ENCODE assay signal across 2 cellular contexts in the genomic region with DNA sequence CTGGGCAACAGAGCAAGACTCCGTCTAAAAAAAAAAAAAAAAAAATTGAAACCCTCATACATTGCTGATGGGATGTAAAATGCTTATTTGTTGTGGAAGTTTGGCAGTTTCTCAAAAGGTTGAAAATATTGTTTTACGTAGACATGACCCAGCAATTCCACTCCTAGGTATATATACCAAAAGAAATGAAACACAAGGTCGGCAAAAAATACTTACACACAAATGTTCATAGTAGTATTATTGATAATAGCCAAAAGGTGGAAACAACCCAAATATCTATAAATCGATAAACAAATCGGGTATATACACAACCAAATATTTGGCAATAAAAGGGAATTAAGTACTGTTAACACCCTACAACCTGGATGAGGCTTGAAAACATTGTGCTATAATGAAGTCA.
TF ChIP-seq lines count a peak whose summit lies in the region.

No MANE protein-coding gene starts in this region.

TF ChIP-seq in HepG2, 621 proteins besides CTCF, POLR2A, EP300 and RAD21 (continued from another document):
- TF ChIP-seq RFX5 (IDR thresholded peaks at IDR 0.05; ENCODE audit: low read depth, low read length) (no peak), SMYD3 (CRISPR knock-in tag; IDR thresholded peaks at IDR 0.05) (no peak), ZNF331 (CRISPR knock-in tag; IDR thresholded peaks at IDR 0.05) (no peak), ZKSCAN1 (IDR thresholded peaks at IDR 0.05; ENCODE audit: low read length) (no peak), DMAP1 (CRISPR knock-in tag; IDR thresholded peaks at IDR 0.05) (no peak), CCAR2 (optimal IDR thresholded peaks at IDR 0.05; ENCODE audit: low read depth, low read length) (no peak), ISX (CRISPR knock-in tag; conservative IDR thresholded peaks at IDR 0.05) (no peak), AGO2 (optimal IDR thresholded peaks at IDR 0.05; ENCODE audit: low read depth, low read length) (no peak), ERF (CRISPR knock-in tag; IDR thresholded peaks at IDR 0.05) (no peak), MAFF (IDR thresholded peaks at IDR 0.05; ENCODE audit: low read depth, low read length) (peak; percentile 58; the same call in 1 of the 2 replicates), HDAC1 (CRISPR knock-in tag; IDR thresholded peaks at IDR 0.05) (no peak), MAFK (conservative IDR thresholded peaks at IDR 0.05 in 1 of 2, IDR thresholded peaks at IDR 0.05 in 1 of 2; ENCODE audit: low read length in 2 of 2) (peak; percentile 33 to 55; a peak in 2 of 4 replicates)
- TF ChIP-seq, protein P1, sequence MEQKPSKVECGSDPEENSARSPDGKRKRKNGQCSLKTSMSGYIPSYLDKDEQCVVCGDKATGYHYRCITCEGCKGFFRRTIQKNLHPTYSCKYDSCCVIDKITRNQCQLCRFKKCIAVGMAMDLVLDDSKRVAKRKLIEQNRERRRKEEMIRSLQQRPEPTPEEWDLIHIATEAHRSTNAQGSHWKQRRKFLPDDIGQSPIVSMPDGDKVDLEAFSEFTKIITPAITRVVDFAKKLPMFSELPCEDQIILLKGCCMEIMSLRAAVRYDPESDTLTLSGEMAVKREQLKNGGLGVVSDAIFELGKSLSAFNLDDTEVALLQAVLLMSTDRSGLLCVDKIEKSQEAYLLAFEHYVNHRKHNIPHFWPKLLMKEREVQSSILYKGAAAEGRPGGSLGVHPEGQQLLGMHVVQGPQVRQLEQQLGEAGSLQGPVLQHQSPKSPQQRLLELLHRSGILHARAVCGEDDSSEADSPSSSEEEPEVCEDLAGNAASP (CRISPR knock-in tag; IDR thresholded peaks at IDR 0.05; ENCODE audit: borderline replicate concordance): no peak

TF ChIP-seq in WTC11, 78 proteins besides CTCF, POLR2A, EP300 and RAD21 (continued from another document):
- TF ChIP-seq CDX4 (CRISPR knock-in tag; IDR thresholded peaks at IDR 0.05; ENCODE audit: borderline replicate concordance) (no peak), E2F1 (CRISPR knock-in tag; IDR thresholded peaks at IDR 0.05) (no peak), ATF2 (CRISPR knock-in tag; IDR thresholded peaks at IDR 0.05; ENCODE audit: borderline replicate concordance, low read depth) (no peak), MLX (CRISPR knock-in tag; IDR thresholded peaks at IDR 0.05) (no peak), E2F5 (CRISPR knock-in tag; IDR thresholded peaks at IDR 0.05) (no peak), TCF7 (CRISPR knock-in tag; IDR thresholded peaks at IDR 0.05; ENCODE audit: low read depth) (no peak), HMGA2 (CRISPR knock-in tag; IDR thresholded peaks at IDR 0.05) (no peak), GTF2I (CRISPR knock-in tag; conservative IDR thresholded peaks at IDR 0.05) (no peak), NFYB (CRISPR knock-in tag; conservative IDR thresholded peaks at IDR 0.05; ENCODE audit: low read depth) (no peak), CREB1 (CRISPR knock-in tag; IDR thresholded peaks at IDR 0.05) (no peak), GABPB1 (CRISPR knock-in tag; IDR thresholded peaks at IDR 0.05) (no peak), FOXJ3 (CRISPR knock-in tag; IDR thresholded peaks at IDR 0.05; ENCODE audit: borderline replicate concordance) (no peak), ZNF416 (CRISPR knock-in tag; IDR thresholded peaks at IDR 0.05) (no peak), PRRX2 (CRISPR knock-in tag; IDR thresholded peaks at IDR 0.05) (no peak)
- TF ChIP-seq, protein P2, sequence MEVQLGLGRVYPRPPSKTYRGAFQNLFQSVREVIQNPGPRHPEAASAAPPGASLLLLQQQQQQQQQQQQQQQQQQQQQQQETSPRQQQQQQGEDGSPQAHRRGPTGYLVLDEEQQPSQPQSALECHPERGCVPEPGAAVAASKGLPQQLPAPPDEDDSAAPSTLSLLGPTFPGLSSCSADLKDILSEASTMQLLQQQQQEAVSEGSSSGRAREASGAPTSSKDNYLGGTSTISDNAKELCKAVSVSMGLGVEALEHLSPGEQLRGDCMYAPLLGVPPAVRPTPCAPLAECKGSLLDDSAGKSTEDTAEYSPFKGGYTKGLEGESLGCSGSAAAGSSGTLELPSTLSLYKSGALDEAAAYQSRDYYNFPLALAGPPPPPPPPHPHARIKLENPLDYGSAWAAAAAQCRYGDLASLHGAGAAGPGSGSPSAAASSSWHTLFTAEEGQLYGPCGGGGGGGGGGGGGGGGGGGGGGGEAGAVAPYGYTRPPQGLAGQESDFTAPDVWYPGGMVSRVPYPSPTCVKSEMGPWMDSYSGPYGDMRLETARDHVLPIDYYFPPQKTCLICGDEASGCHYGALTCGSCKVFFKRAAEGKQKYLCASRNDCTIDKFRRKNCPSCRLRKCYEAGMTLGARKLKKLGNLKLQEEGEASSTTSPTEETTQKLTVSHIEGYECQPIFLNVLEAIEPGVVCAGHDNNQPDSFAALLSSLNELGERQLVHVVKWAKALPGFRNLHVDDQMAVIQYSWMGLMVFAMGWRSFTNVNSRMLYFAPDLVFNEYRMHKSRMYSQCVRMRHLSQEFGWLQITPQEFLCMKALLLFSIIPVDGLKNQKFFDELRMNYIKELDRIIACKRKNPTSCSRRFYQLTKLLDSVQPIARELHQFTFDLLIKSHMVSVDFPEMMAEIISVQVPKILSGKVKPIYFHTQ (CRISPR knock-in tag; IDR thresholded peaks at IDR 0.05): no peak
- TF ChIP-seq, protein P3, sequence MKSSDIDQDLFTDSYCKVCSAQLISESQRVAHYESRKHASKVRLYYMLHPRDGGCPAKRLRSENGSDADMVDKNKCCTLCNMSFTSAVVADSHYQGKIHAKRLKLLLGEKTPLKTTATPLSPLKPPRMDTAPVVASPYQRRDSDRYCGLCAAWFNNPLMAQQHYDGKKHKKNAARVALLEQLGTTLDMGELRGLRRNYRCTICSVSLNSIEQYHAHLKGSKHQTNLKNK (CRISPR knock-in tag; IDR thresholded peaks at IDR 0.05): no peak
- TF ChIP-seq, protein P4, sequence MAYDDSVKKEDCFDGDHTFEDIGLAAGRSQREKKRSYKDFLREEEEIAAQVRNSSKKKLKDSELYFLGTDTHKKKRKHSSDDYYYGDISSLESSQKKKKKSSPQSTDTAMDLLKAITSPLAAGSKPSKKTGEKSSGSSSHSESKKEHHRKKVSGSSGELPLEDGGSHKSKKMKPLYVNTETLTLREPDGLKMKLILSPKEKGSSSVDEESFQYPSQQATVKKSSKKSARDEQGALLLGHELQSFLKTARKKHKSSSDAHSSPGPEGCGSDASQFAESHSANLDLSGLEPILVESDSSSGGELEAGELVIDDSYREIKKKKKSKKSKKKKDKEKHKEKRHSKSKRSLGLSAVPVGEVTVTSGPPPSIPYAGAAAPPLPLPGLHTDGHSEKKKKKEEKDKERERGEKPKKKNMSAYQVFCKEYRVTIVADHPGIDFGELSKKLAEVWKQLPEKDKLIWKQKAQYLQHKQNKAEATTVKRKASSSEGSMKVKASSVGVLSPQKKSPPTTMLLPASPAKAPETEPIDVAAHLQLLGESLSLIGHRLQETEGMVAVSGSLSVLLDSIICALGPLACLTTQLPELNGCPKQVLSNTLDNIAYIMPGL (CRISPR knock-in tag; IDR thresholded peaks at IDR 0.05): no peak
- TF ChIP-seq, protein P5, sequence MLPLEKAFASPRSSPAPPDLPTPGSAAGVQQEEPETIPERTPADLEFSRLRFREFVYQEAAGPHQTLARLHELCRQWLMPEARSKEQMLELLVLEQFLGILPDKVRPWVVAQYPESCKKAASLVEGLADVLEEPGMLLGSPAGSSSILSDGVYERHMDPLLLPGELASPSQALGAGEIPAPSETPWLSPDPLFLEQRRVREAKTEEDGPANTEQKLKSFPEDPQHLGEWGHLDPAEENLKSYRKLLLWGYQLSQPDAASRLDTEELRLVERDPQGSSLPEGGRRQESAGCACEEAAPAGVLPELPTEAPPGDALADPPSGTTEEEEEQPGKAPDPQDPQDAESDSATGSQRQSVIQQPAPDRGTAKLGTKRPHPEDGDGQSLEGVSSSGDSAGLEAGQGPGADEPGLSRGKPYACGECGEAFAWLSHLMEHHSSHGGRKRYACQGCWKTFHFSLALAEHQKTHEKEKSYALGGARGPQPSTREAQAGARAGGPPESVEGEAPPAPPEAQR (CRISPR knock-in tag; IDR thresholded peaks at IDR 0.05): no peak
